In the genomic region with DNA sequence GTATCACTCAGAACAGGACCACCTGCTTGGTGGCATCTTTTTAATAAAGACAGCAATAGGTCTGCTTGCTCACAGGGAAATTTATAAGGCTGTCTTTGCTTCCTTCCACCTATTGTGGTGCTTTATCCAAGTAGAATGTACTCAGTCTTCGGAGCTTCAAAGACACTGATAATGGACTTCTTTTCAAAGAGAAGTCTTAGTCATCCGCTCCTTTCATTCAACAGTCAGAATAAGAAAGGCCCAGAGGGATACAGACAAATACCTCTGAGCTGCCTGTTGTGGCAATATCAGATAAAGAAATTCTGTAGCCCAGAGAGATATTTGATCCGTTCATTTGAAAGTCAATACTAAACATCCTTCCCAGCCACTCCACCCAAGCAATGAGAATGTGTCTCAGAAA, we compare ENCODE assay signal across 14 cellular contexts.
"Had no signal": no experiment of that assay in that cellular context is flagged by ENCODE, and none has a peak within 500 bp of the region (broad histone marks: within the 10 kb centered on the region; RNA-seq: fewer than 3 reads in every experiment).

No MANE protein-coding gene starts in this region.

- H3K9me3 ChIP-seq: mucosa of descending colon, upper lobe of left lung had no signal

- ATAC-seq: activated CD8-positive, alpha-beta T cell treated with anti-CD3 and anti-CD28 coated beads, Interleukin-2, amount 10 ng/mL, durations not matched to agents 7 days and 5 days; heart left ventricle; left cardiac atrium; mucosa of descending colon; natural killer cell; T-cell had no signal

- H3K4me1 ChIP-seq: heart left ventricle, upper lobe of left lung had no signal

- H3K27ac Mint-ChIP-seq: activated CD8-positive, alpha-beta T cell treated with anti-CD3 and anti-CD28 coated beads, Interleukin-2, amount 10 ng/mL, durations not matched to agents 7 days and 5 days; natural killer cell; T-cell had no signal

- H3K36me3 ChIP-seq: heart left ventricle, upper lobe of left lung had no signal

- H3K27me3 ChIP-seq: heart left ventricle, upper lobe of left lung had no signal

- H3K4me3 Mint-ChIP-seq: activated CD8-positive, alpha-beta T cell treated with anti-CD3 and anti-CD28 coated beads, Interleukin-2, amount 10 ng/mL, durations not matched to agents 7 days and 5 days; natural killer cell; T-cell had no signal

- H3K36me3 Mint-ChIP-seq: natural killer cell, T-cell had no signal

- H3K4me3 ChIP-seq: heart left ventricle, lung, mucosa of descending colon, upper lobe of left lung had no signal

- DNase-seq: activated CD4-positive, alpha-beta T cell treated with anti-CD3 and anti-CD28 coated beads for 48 hours; activated CD8-positive, alpha-beta memory T cell treated with anti-CD3 and anti-CD28 coated beads, Interleukin-2, amount 50 U/mL, for 48 hours; activated CD8-positive, alpha-beta T cell treated with anti-CD3 and anti-CD28 coated beads, Interleukin-2, amount 10 ng/mL, durations not matched to agents 7 days and 5 days; activated naive CD4-positive, alpha-beta T cell treated with Interleukin-2 at 50 U/mL for 16 hours; foreskin melanocyte; heart left ventricle; left cardiac atrium; mucosa of descending colon; natural killer cell; stimulated activated CD4-positive, alpha-beta T cell treated with anti-CD3 and anti-CD28 coated beads, Interleukin-12 subunit alpha, Interleukin-12 subunit beta, amount 100 ng/mL, for 4 hours; stimulated activated naive CD4-positive, alpha-beta T cell; T-cell; upper lobe of left lung had no signal

- H3K27ac ChIP-seq: heart left ventricle, upper lobe of left lung had no signal

- H3K27me3 Mint-ChIP-seq: T-cell had no signal

- H3K4me1 Mint-ChIP-seq: natural killer cell, T-cell had no signal
